ENCODE assay signal across 8 cellular contexts in the genomic region with DNA sequence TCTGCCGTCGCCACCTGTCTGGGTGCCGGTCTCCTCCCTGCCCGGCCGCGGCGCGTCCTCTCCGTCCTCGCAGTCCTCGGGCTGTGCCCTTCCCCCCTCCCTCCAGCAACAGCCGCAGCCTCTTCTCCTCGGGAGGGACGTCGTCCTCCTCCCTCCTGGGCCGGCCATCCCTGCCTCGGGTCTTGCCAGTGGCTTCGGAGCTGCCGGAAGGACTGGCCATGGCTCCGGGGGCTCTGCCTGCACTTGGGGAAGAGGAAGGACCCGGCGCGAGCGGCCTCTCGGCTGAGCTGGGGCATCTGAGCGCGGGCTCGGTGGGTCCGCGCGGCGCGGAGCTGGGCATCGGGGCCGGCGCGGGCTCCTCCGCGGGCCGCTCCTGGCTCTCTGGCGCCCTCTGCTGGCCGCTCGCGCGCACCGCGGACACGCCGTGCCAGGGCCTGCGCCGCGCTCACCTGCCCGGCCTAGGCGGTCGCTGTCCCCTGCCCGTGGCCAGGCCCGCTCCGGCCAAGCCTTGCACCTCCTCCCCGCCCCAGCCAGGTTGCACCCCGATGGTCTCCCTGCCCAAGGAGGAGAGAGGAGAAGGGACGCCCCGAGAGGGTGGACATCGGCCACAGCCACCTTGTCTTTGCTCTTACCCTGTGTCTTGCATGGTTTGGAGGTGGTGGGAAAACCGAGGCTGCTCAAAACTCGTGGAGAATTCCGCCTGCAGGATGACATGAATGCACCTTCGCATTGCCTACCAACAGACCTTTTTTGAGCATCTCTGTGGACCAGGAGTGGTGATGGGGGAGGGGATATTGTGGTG.
A peak's percentile ranks its signal among the peaks of the same experiment; 100 is the strongest.
DNase-seq lines count a peak whose midpoint lies in the region; ATAC-seq and TF ChIP-seq lines count a peak whose summit lies in the region.
"Not testable (repeated sequence)": the region's sequence is repeated elsewhere in the genome, so short reads cannot be mapped to it uniquely, and the experiment has no call there.

No MANE protein-coding gene starts in this region.

- H3K27ac ChIP-seq in fibroblast of lung (ENCODE audit: insufficient read depth, low read length); lung (ENCODE audit: low read depth in 1 of 2, low read length in 1 of 2); spleen; uterus: not testable (repeated sequence)

- POLR2A ChIA-PET in GM10248 (lab: Yijun Ruan, JAX); activated naive CD8-positive, alpha-beta T cell treated with anti-CD3 and anti-CD28 coated beads, Interleukin-2, amount 10 ng/mL, durations not matched to agents 7 days and 5 days (lab: Charles Lee): not testable (repeated sequence)

- peak overlapping the region; percentile 51 for H3K4me3 Mint-ChIP-seq in activated naive CD8-positive, alpha-beta T cell treated with anti-CD3 and anti-CD28 coated beads, Interleukin-2, amount 10 ng/mL, durations not matched to agents 7 days and 5 days

- H4K20me1 ChIP-seq in fibroblast of lung (ENCODE audit: control insufficient read depth, extremely low read depth, insufficient read depth, low read length), result not testable (repeated sequence)

- 4 to 10% methylated on average over 21 to 67 of the region's 67 CpGs for WGBS in lung, 2 donors
- 0 to 9% (median 5%) methylated on average over 17 to 67 of the region's 67 CpGs for WGBS in spleen, 5 donors

- CTCF ChIA-PET in GM10248 (lab: Yijun Ruan, JAX), result interaction anchor here (0.7 to 1.1 kb wide), 3 partner anchors 9 to 63 kb away, joined by 3 read pairs; no protein-coding TSS in a partner anchor

- H3K9me3 ChIP-seq in fibroblast of lung (ENCODE audit: control insufficient read depth, insufficient read depth, low read depth, low read length); lung (ENCODE audit: control insufficient read depth in 2 of 2, insufficient read depth in 1 of 2, low read length in 1 of 2); spleen; uterus: not testable (repeated sequence)

- H3K9ac ChIP-seq in fibroblast of lung (ENCODE audit: insufficient read depth, low read length), result peak overlapping the region; percentile 16

- H2AFZ ChIP-seq in fibroblast of lung (ENCODE audit: low read length), result peak overlapping the region; percentile 59

- not testable (repeated sequence) for H3K4me1 ChIP-seq in fibroblast of lung (ENCODE audit: control insufficient read depth, extremely low read depth, insufficient read depth, low read length); lung (ENCODE audit: control insufficient read depth in 2 of 2, insufficient read depth in 2 of 2, low read length in 2 of 2); uterus
- peaks cover 0 to 15% (median 6%) of the 10 kb centered on the region in 6 donors for H3K4me1 ChIP-seq in spleen

- not testable (repeated sequence) for H3K9me3 Mint-ChIP-seq in activated naive CD8-positive, alpha-beta T cell treated with anti-CD3 and anti-CD28 coated beads, Interleukin-2, amount 10 ng/mL, durations not matched to agents 7 days and 5 days

- not testable (repeated sequence) for TF ChIP-seq POLR2A in NB4 (IDR thresholded peaks at IDR 0.05; ENCODE audit: extremely low read depth, insufficient read length); spleen (IDR thresholded peaks at IDR 0.05); uterus (IDR thresholded peaks at IDR 0.05)

- intact Hi-C loops in spleen (cut with DNase I; ENCODE audit: low total_unique reads); uterus (cut with DNase I; ENCODE audit: low total_unique reads): not testable (repeated sequence)

- not testable (repeated sequence) for H3K27me3 ChIP-seq in fibroblast of lung (ENCODE audit: control insufficient read depth, insufficient read depth, low read length); lung (ENCODE audit: control insufficient read depth, insufficient read depth); uterus
- peaks cover 0 to 55% (median 0%) of the 10 kb centered on the region in 7 donors for H3K27me3 ChIP-seq in spleen (replicated peaks in 1 of 7)

- not testable (repeated sequence) for H3K4me3 ChIP-seq in NB4 (ENCODE audit: low read depth, low read length)
- peak overlapping the region in 2 of 4 experiments; percentile 40 to 50 for H3K4me3 ChIP-seq in fibroblast of lung (replicated peaks in 1 of 4; ENCODE audit: control extremely low read depth in 1 of 4, insufficient read depth in 1 of 4, low read depth in 3 of 4, low read length in 4 of 4)
- H3K4me3 ChIP-seq in lung, result peak overlapping the region; percentile 49
- peak overlapping the region in 7 of 8 donors; percentile 28 to 72 (median 39) for H3K4me3 ChIP-seq in spleen
- H3K4me3 ChIP-seq in uterus, result peak overlapping the region; percentile 36 to 47

- peak; percentile 66 for TF ChIP-seq CTCF in GM10248 (IDR thresholded peaks at IDR 0.05; ENCODE audit: control extremely low read depth, extremely low read depth, low read depth, missing control alignments)
- TF ChIP-seq CTCF in NB4 (IDR thresholded peaks at IDR 0.05; ENCODE audit: low read depth, low read length); lung (IDR thresholded peaks at IDR 0.05; ENCODE audit: control extremely low read depth, extremely low read depth): not testable (repeated sequence)
- TF ChIP-seq CTCF in fibroblast of lung (conservative IDR thresholded peaks at IDR 0.05 in 1 of 2, IDR thresholded peaks at IDR 0.05 in 1 of 2; ENCODE audit: low read depth in 1 of 2, low read length in 2 of 2), result peak in 1 of 2 donors; percentile 9
- peak in 8 of 11 experiments; percentile 9 to 90 (median 74) for TF ChIP-seq CTCF in spleen (IDR thresholded peaks at IDR 0.05 in 8 of 11, conservative IDR thresholded peaks at IDR 0.05 in 3 of 11)
- TF ChIP-seq CTCF in uterus (IDR thresholded peaks at IDR 0.05), result peak; percentile 34 to 84 (median 78)

- not testable (repeated sequence) for H3K4me1 Mint-ChIP-seq in activated naive CD8-positive, alpha-beta T cell treated with anti-CD3 and anti-CD28 coated beads, Interleukin-2, amount 10 ng/mL, durations not matched to agents 7 days and 5 days

- not testable (repeated sequence) for H3K79me2 ChIP-seq in fibroblast of lung (ENCODE audit: control insufficient read depth, insufficient read depth, low read length)

- H3K27ac Mint-ChIP-seq in activated naive CD8-positive, alpha-beta T cell treated with anti-CD3 and anti-CD28 coated beads, Interleukin-2, amount 10 ng/mL, durations not matched to agents 7 days and 5 days, result not testable (repeated sequence)

- peak overlapping the region; percentile 75 for H3K4me2 ChIP-seq in fibroblast of lung (ENCODE audit: extremely low read depth, insufficient read depth, low read length)

- peaks cover 19% of the 10 kb centered on the region for H3K27me3 Mint-ChIP-seq in activated naive CD8-positive, alpha-beta T cell treated with anti-CD3 and anti-CD28 coated beads, Interleukin-2, amount 10 ng/mL, durations not matched to agents 7 days and 5 days

- not testable (repeated sequence) for H3K36me3 Mint-ChIP-seq in activated naive CD8-positive, alpha-beta T cell treated with anti-CD3 and anti-CD28 coated beads, Interleukin-2, amount 10 ng/mL, durations not matched to agents 7 days and 5 days

- peak; percentile 51 for DNase-seq in GM10248 (ENCODE audit: extremely low spot score)
- DNase-seq in NB4 (ENCODE audit: low read depth), result peak; percentile 4
- DNase-seq in activated CD4-positive, CD25-positive, alpha-beta regulatory T cell (lab: John Stamatoyannopoulos, UW), result peak in 3 of 4 experiments; percentile 7 to 28 (median 25)
- DNase-seq in activated naive CD8-positive, alpha-beta T cell treated with anti-CD3 and anti-CD28 coated beads, Interleukin-2, amount 10 ng/mL, durations not matched to agents 7 days and 5 days, result peak; percentile 79
- DNase-seq in fibroblast of lung (ENCODE audit: low read depth in 2 of 2), result peak; percentile 2 to 6
- DNase-seq in lung (ENCODE audit: low spot score), result peak; percentile 41
- DNase-seq in spleen, result peak; percentile 84
- DNase-seq in uterus, result peak; percentile 15 to 53

- not testable (repeated sequence) for H3K36me3 ChIP-seq in fibroblast of lung (ENCODE audit: control insufficient read depth, insufficient read depth, low read length); lung (ENCODE audit: control insufficient read depth in 2 of 2, insufficient read depth in 2 of 2, low read length in 2 of 2); spleen; uterus

- peak; percentile 67 for ATAC-seq in activated naive CD8-positive, alpha-beta T cell treated with anti-CD3 and anti-CD28 coated beads, Interleukin-2, amount 10 ng/mL, durations not matched to agents 7 days and 5 days (ENCODE audit: low read depth)
- ATAC-seq in lung (ENCODE audit: insufficient read depth, low FRiP score), result not testable (repeated sequence)

Comparison
In these comparisons a context has a peak if more than half of its experiments do, and no peak if none do; other contexts are left out.
1. DNase-seq: peak in every context shown above with its lines; median percentile 84 in spleen; 79 in activated naive CD8-positive, alpha-beta T cell treated with anti-CD3 and anti-CD28 coated beads, Interleukin-2, amount 10 ng/mL, durations not matched to agents 7 days and 5 days; 51 in GM10248; 41 in lung; 34 in uterus; 25 in activated CD4-positive, CD25-positive, alpha-beta regulatory T cell; 4 in NB4; 4 in fibroblast of lung.